ENCODE assay signal across 8 cellular contexts in genomic region chr4:83484500-83485431, GRCh38. TPM values are rescaled to one million over a fixed set of nuclear protein-coding genes. Genes with fewer than 3 reads are reported as not detected.
A peak's percentile ranks its signal among the peaks of the same experiment; 100 is the strongest.
DNase-seq lines count a peak whose midpoint lies in the region; ATAC-seq lines count a peak whose summit lies in the region.

Gene ABRAXAS1, minus strand, starts transcription at chr4:83485100. Its CDS starts 28 bp downstream, at chr4:83485072.

- H4K20me1 ChIP-seq in BLaER1: no peaks in the 10 kb centered on the region

- peaks cover 7% of the 10 kb centered on the region for H3K4me1 Mint-ChIP-seq in activated CD4-positive, alpha-beta T cell treated with anti-CD3 and anti-CD28 coated beads, Interleukin-2, amount 10 ng/mL, durations not matched to agents 24 days and 14 days

- H3K36me3 Mint-ChIP-seq in activated CD4-positive, alpha-beta T cell treated with anti-CD3 and anti-CD28 coated beads, Interleukin-2, amount 10 ng/mL, durations not matched to agents 24 days and 14 days (ENCODE audit: low read depth): peaks cover 2% of the 10 kb centered on the region

- intact Hi-C loops in activated CD4-positive, alpha-beta T cell treated with anti-CD3 and anti-CD28 coated beads, Interleukin-2, amount 10 ng/mL, durations not matched to agents 24 days and 14 days (cut with micrococcal nuclease): loop anchor here (1.0 to 10.0 kb wide), 6 partner anchors 29 to 1110 kb away; partner anchors contain the start of genes COPS4, COQ2, GPAT3 and HELQ

- DNase-seq in NCI-H526 (lab: John Stamatoyannopoulos, UW): peak; percentile 73 to 92
- DNase-seq in activated CD4-positive, alpha-beta T cell treated with anti-CD3 and anti-CD28 coated beads, Interleukin-2, amount 10 ng/mL, durations not matched to agents 24 days and 14 days: peak; percentile 98
- DNase-seq in cortex of kidney (lab: John Stamatoyannopoulos, UW): peak; percentile 38
- DNase-seq in left lobe of liver (ENCODE audit: low spot score): peak; percentile 94
- DNase-seq in stimulated activated CD4-positive, alpha-beta T cell treated with anti-CD3 and anti-CD28 coated beads, Interleukin-2, amount 100 ng/mL, for 24 hours: peak; percentile 95

- H3K9me3 Mint-ChIP-seq in activated CD4-positive, alpha-beta T cell treated with anti-CD3 and anti-CD28 coated beads, Interleukin-2, amount 10 ng/mL, durations not matched to agents 24 days and 14 days: no peaks in the 10 kb centered on the region

- H3K27ac ChIP-seq in BLaER1: peak within 1 kb of the TSS; percentile 87

- no peaks in the 10 kb centered on the region for H3K27me3 ChIP-seq in BLaER1

- peak within 1 kb of the TSS; percentile 79 for H3K4me3 ChIP-seq in BLaER1

- ATAC-seq in GM19328 (IDR thresholded peaks at IDR 0.05; ENCODE audit: unreplicated experiment) (peak; percentile 95), HG03469 (IDR thresholded peaks at IDR 0.05; ENCODE audit: unreplicated experiment) (peak; percentile 95), left lobe of liver (peak; percentile 99)

- H3K9ac ChIP-seq in BLaER1: peak within 1 kb of the TSS; percentile 85

- no peaks in the 10 kb centered on the region for H3K27me3 Mint-ChIP-seq in activated CD4-positive, alpha-beta T cell treated with anti-CD3 and anti-CD28 coated beads, Interleukin-2, amount 10 ng/mL, durations not matched to agents 24 days and 14 days

- peaks cover 18% of the 10 kb centered on the region for H3K36me3 ChIP-seq in BLaER1

- H3K4me2 ChIP-seq in BLaER1: peak within 1 kb of the TSS; percentile 90

- no peaks in the 10 kb centered on the region for H3K9me3 ChIP-seq in BLaER1

- H3K27ac Mint-ChIP-seq in activated CD4-positive, alpha-beta T cell treated with anti-CD3 and anti-CD28 coated beads, Interleukin-2, amount 10 ng/mL, durations not matched to agents 24 days and 14 days: peak within 1 kb of the TSS; percentile 95

- peak within 1 kb of the TSS; percentile 96 for H3K4me3 Mint-ChIP-seq in activated CD4-positive, alpha-beta T cell treated with anti-CD3 and anti-CD28 coated beads, Interleukin-2, amount 10 ng/mL, durations not matched to agents 24 days and 14 days

- peaks cover 28% of the 10 kb centered on the region for H3K4me1 ChIP-seq in BLaER1

RNA-seq across cellular contexts. Expression of gene ABRAXAS1, which starts in this region (rescaled TPM):
- total RNA-seq in activated CD4-positive, alpha-beta T cell treated with anti-CD3 and anti-CD28 coated beads, Interleukin-2, amount 10 ng/mL, durations not matched to agents 24 days and 14 days: 10.4 and 12.0 TPM in 2 replicates
- total RNA-seq in left lobe of liver: 1.8 TPM

Comparison
In these comparisons a context has a peak if more than half of its experiments do, and no peak if none do; other contexts are left out.
1. Peak in every context shown above with its lines: DNase-seq, ATAC-seq, H3K4me3 ChIP-seq and H3K27ac ChIP-seq.
2. DNase-seq: peak in every context shown above with its lines; median percentile 98 in activated CD4-positive, alpha-beta T cell treated with anti-CD3 and anti-CD28 coated beads, Interleukin-2, amount 10 ng/mL, durations not matched to agents 24 days and 14 days; 95 in stimulated activated CD4-positive, alpha-beta T cell treated with anti-CD3 and anti-CD28 coated beads, Interleukin-2, amount 100 ng/mL, for 24 hours; 94 in left lobe of liver; 82 in NCI-H526; 38 in cortex of kidney.